ENCODE assay signal across 8 cellular contexts in the genomic region with DNA sequence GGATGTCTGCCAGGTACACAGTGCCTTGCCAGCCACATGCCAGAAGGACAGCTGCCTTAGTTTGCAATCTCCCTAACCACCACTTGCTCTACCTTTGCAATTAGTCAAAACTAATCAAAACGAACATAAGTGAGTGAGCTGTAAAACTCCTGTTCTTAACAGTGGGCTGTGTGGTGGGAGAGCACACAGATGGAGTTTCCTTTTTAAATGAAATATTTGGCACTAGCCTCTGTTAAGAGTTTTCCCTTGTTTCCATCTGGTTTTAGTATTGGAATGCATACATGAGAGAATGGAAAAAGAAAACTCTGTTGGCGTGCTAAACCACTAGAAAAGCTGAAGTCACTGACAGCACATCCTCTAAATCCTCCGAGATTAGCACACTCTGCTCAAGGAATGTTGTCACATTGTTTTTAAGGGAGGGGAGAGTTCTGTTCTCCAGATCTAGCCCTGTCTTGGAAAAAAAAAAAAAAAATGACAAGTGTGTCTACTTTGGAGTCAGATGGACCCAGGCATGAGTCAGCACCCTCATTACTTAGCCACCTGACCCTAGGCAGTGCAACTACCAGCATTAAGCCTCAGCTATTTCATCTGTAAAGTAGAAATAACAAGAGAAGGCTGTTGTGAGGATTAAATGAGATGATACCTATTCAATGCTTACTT.
DNase-seq lines count a peak whose midpoint lies in the region; ATAC-seq and TF ChIP-seq lines count a peak whose summit lies in the region.

No MANE protein-coding gene starts in this region.

- TF ChIP-seq CTCF in AG10803 (conservative IDR thresholded peaks at IDR 0.05; ENCODE audit: low read length) (no peak), fibroblast of pulmonary artery (IDR thresholded peaks at IDR 0.05; ENCODE audit: low read length, missing control alignments) (no peak), omental fat pad (IDR thresholded peaks at IDR 0.05) (no peak), GM20000 (IDR thresholded peaks at IDR 0.05; ENCODE audit: extremely low read depth, missing control alignments) (no peak)

- DNase-seq in AG10803 (ENCODE audit: low read depth) (peak; percentile 98), OCI-M1 (lab: John Stamatoyannopoulos, UW) (peak; percentile 79), fibroblast of pulmonary artery (ENCODE audit: low read depth) (peak; percentile 79), omental fat pad (ENCODE audit: low spot score) (no peak), G401 (ENCODE audit: low spot score) (no peak), GM20000 (ENCODE audit: low spot score) (no peak)
- no peak for DNase-seq in stimulated activated CD4-positive, alpha-beta T cell treated with anti-CD3 and anti-CD28 coated beads, Interleukin-12 subunit alpha, Interleukin-12 subunit beta, amount 100 ng/mL, for 4 hours

- H3K4me3 ChIP-seq in AG10803 (ENCODE audit: low read length) (peak overlapping the region; percentile 8; the same call in 1 of the 2 replicates), fibroblast of pulmonary artery (replicated peaks; ENCODE audit: low read depth, low read length) (no peak overlapping the region)

- ATAC-seq in omental fat pad (ENCODE audit: low FRiP score) (peak; percentile 84), GM19324 (IDR thresholded peaks at IDR 0.05; ENCODE audit: low FRiP score, unreplicated experiment) (no peak)

- in situ Hi-C loops in G401 (cut with HindIII; ENCODE audit: low sequenced_read_pairs): no loop called here

Comparison
In these comparisons a context has a peak if more than half of its experiments do, and no peak if none do; other contexts are left out.
1. DNase-seq: peak in AG10803 (single experiment), OCI-M1 (single experiment) and fibroblast of pulmonary artery (single experiment); none in omental fat pad (single experiment), G401 (single experiment), GM20000 (single experiment) and stimulated activated CD4-positive, alpha-beta T cell treated with anti-CD3 and anti-CD28 coated beads, Interleukin-12 subunit alpha, Interleukin-12 subunit beta, amount 100 ng/mL, for 4 hours (single experiment).